In the genomic region with DNA sequence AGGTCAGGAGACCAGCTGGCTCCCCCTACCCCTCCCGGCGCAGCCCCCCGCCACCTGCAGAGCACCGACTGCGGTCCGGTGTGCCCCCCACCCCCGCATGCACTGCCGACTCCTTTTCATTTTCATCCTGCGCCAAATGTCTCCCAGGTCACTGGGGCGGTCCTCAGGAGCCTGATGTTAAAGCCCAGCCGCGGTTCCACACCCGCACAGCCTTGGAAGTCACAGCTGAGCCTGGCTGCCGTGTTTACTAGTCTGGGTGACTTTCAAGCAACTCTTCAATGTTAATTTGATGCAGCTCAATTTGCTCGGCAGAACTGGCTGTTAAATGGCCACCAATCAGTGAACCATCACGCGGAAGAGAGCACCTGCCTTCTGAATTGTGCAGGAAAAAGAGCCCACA, we compare ENCODE assay signal across 21 cellular contexts.
"Had no signal": no experiment of that assay in that cellular context is flagged by ENCODE, and none has a peak within 500 bp of the region (broad histone marks: within the 10 kb centered on the region; RNA-seq: fewer than 3 reads in every experiment).

No MANE protein-coding gene starts in this region.

- DNase-seq: cortex of kidney; dorsolateral prefrontal cortex; effector CD8-positive, alpha-beta T cell; heart right ventricle; hypothalamus; left ventricle myocardium inferior; lower lobe of right lung; sigmoid colon; stimulated activated CD4-positive, alpha-beta T cell treated with anti-CD3 and anti-CD28 coated beads, Interleukin-2, amount 100 ng/mL, for 48 hours; stimulated activated naive CD8-positive, alpha-beta T cell treated with anti-CD3 and anti-CD28 coated beads, Interleukin-15, Interleukin-2, amounts not matched to agents 100 U/mL and 50 U/mL, for 24 hours; thyroid gland; uterus had no signal

- H3K4me1 Mint-ChIP-seq: memory B cell, mesothelial cell of epicardium had no signal

- H3K27me3 ChIP-seq: dorsolateral prefrontal cortex, heart right ventricle, neutrophil, right atrium auricular region, sigmoid colon, suprapubic skin, thyroid gland, uterus had no signal

- H3K4me1 ChIP-seq: lower lobe of right lung, right atrium auricular region, sigmoid colon, suprapubic skin, thyroid gland, uterus had no signal

- H3K27me3 Mint-ChIP-seq: memory B cell; natural killer cell treated with Interleukin-12 subunit alpha and Interleukin-12 subunit beta and Interleukin-15 and Interleukin-18, amount 100 ng/mL, for 72 hours; type B pancreatic cell had no signal

- H3K27ac ChIP-seq: heart right ventricle, left ventricle myocardium inferior, lower lobe of right lung, neutrophil, right atrium auricular region, sigmoid colon, skin epidermis, suprapubic skin, thyroid gland, uterus had no signal

- H3K4me3 Mint-ChIP-seq: memory B cell; mesothelial cell of epicardium; natural killer cell treated with Interleukin-12 subunit alpha and Interleukin-12 subunit beta and Interleukin-15 and Interleukin-18, amount 100 ng/mL, for 72 hours; type B pancreatic cell had no signal

- ATAC-seq: esophagus mucosa; lower lobe of right lung; stimulated activated naive CD8-positive, alpha-beta T cell treated with anti-CD3 and anti-CD28 coated beads, Interleukin-15, Interleukin-2, amounts not matched to agents 100 U/mL and 50 U/mL, for 24 hours had no signal

- H3K36me3 Mint-ChIP-seq: natural killer cell treated with Interleukin-12 subunit alpha and Interleukin-12 subunit beta and Interleukin-15 and Interleukin-18, amount 100 ng/mL, for 72 hours had no signal

- H3K9me3 Mint-ChIP-seq: memory B cell; mesothelial cell of epicardium; natural killer cell treated with Interleukin-12 subunit alpha and Interleukin-12 subunit beta and Interleukin-15 and Interleukin-18, amount 100 ng/mL, for 72 hours; type B pancreatic cell had no signal

- H3K27ac Mint-ChIP-seq: memory B cell; mesothelial cell of epicardium; natural killer cell treated with Interleukin-12 subunit alpha and Interleukin-12 subunit beta and Interleukin-15 and Interleukin-18, amount 100 ng/mL, for 72 hours; type B pancreatic cell had no signal

- H3K9me3 ChIP-seq: heart right ventricle, left ventricle myocardium inferior, lower lobe of right lung, neutrophil, right atrium auricular region, sigmoid colon, suprapubic skin, thyroid gland, uterus had no signal

- H3K36me3 ChIP-seq: uterus had no signal

- H3K4me3 ChIP-seq: dorsolateral prefrontal cortex, heart right ventricle, left ventricle myocardium inferior, lower lobe of right lung, right atrium auricular region, sigmoid colon, skin epidermis, suprapubic skin, thyroid gland, uterus had no signal
